In genomic region chr17:1267471-1267947, GRCh38 we compare ENCODE assay signal across 9 cellular contexts. TPM values are rescaled to one million over a fixed set of nuclear protein-coding genes. Genes with fewer than 3 reads are reported as not detected.
DNase-seq lines count a peak whose midpoint lies in the region; ATAC-seq and TF ChIP-seq lines count a peak whose summit lies in the region.
"Had no signal": no experiment of that assay in that cellular context is flagged by ENCODE, and none has a peak within 500 bp of the region (broad histone marks: within the 10 kb centered on the region; RNA-seq: fewer than 3 reads in every experiment).

No MANE protein-coding gene starts in this region.

- H3K4me3 ChIP-seq in GM12865 (ENCODE audit: low read depth, low read length) (peak overlapping the region; percentile 97), SJSA1 (peak overlapping the region; percentile 58), fibroblast of lung (replicated peaks in 1 of 4; ENCODE audit: control extremely low read depth in 1 of 4, insufficient read depth in 1 of 4, low read depth in 3 of 4, low read length in 4 of 4) (peak overlapping the region; percentile 63 to 83 (median 72))

- H3K27me3 ChIP-seq in SJSA1 (replicated peaks) (peaks cover 25% of the 10 kb centered on the region), fibroblast of lung (ENCODE audit: control insufficient read depth, insufficient read depth, low read length) (peaks cover 7% of the 10 kb centered on the region)

- H3K9me3 ChIP-seq in SJSA1 (replicated peaks), result no peaks in the 10 kb centered on the region
- no peaks in the 10 kb centered on the region for H3K9me3 ChIP-seq in fibroblast of lung (ENCODE audit: control insufficient read depth, insufficient read depth, low read depth, low read length)

- H3K4me1 ChIP-seq in SJSA1 (replicated peaks), result peaks cover 6% of the 10 kb centered on the region; the same call in 1 of the 2 replicates
- no peaks in the 10 kb centered on the region for H3K4me1 ChIP-seq in fibroblast of lung (ENCODE audit: control insufficient read depth, extremely low read depth, insufficient read depth, low read length)

- no peaks in the 10 kb centered on the region for H4K20me1 ChIP-seq in fibroblast of lung (ENCODE audit: control insufficient read depth, extremely low read depth, insufficient read depth, low read length)

- H3K36me3 ChIP-seq in SJSA1, result no peaks in the 10 kb centered on the region; the same call in 1 of the 2 replicates
- no peaks in the 10 kb centered on the region for H3K36me3 ChIP-seq in fibroblast of lung (ENCODE audit: control insufficient read depth, insufficient read depth, low read length)

- H3K27ac ChIP-seq in SJSA1 (peak overlapping the region; percentile 50), fibroblast of lung (ENCODE audit: insufficient read depth, low read length) (peak overlapping the region; percentile 57)

- peak overlapping the region; percentile 70 for H3K9ac ChIP-seq in fibroblast of lung (ENCODE audit: insufficient read depth, low read length)

- H3K79me2 ChIP-seq in fibroblast of lung (ENCODE audit: control insufficient read depth, insufficient read depth, low read length), result no peaks in the 10 kb centered on the region

- no peaks in the 10 kb centered on the region for H3K9me3 Mint-ChIP-seq in osteocyte (ENCODE audit: unreplicated experiment)

- H2AFZ ChIP-seq in fibroblast of lung (ENCODE audit: low read length), result peak overlapping the region; percentile 92

- DNase-seq in GM12865 (ENCODE audit: low read depth) (no peak), SJSA1 (ENCODE audit: low read depth in 1 of 2, low spot score in 2 of 2) (no peak), fibroblast of lung (ENCODE audit: low read depth in 2 of 2) (peak; percentile 12 to 33), osteocyte (ENCODE audit: extremely low spot score, unreplicated experiment) (no peak), NCI-H2196 treated with DMSO at 0.1 percent for 48 hours (lab: John Stamatoyannopoulos, UW; ENCODE audit: unreplicated experiment) (no peak)

- no peaks in the 10 kb centered on the region for H3K36me3 Mint-ChIP-seq in osteocyte (ENCODE audit: unreplicated experiment)

- TF ChIP-seq CTCF in GM12865 (IDR thresholded peaks at IDR 0.05; ENCODE audit: insufficient read depth, low read depth, low read length, missing control alignments), result no peak
- TF ChIP-seq CTCF in fibroblast of lung (conservative IDR thresholded peaks at IDR 0.05 in 1 of 2, IDR thresholded peaks at IDR 0.05 in 1 of 2; ENCODE audit: low read depth in 1 of 2, low read length in 2 of 2), result no peak
- no peak for TF ChIP-seq CTCF in osteocyte (IDR thresholded peaks at IDR 0.05)

- peak overlapping the region; percentile 79 for H3K27ac Mint-ChIP-seq in osteocyte (ENCODE audit: unreplicated experiment)

- H3K4me1 Mint-ChIP-seq in osteocyte (ENCODE audit: unreplicated experiment), result peaks cover 10% of the 10 kb centered on the region

- H3K4me2 ChIP-seq in fibroblast of lung (ENCODE audit: extremely low read depth, insufficient read depth, low read length), result peak overlapping the region; percentile 94

- ATAC-seq in HG02973 (IDR thresholded peaks at IDR 0.05; ENCODE audit: unreplicated experiment) (no peak), HG03045 (IDR thresholded peaks at IDR 0.05; ENCODE audit: unreplicated experiment) (no peak), HG02610 (IDR thresholded peaks at IDR 0.05; ENCODE audit: unreplicated experiment) (no peak)

- no peaks in the 10 kb centered on the region for H3K27me3 Mint-ChIP-seq in osteocyte (ENCODE audit: unreplicated experiment)

- H3K4me3 Mint-ChIP-seq in osteocyte (ENCODE audit: unreplicated experiment), result peak overlapping the region; percentile 71

RNA-seq across cellular contexts. Expression of gene BHLHA9, which starts 2.7 kb away (rescaled TPM):
- total RNA-seq in SJSA1 (2014; rRNA removed; shearing (Covaris generic)), result not detected in 2 replicates
- total RNA-seq in fibroblast of lung (not detected in 2 replicates), osteocyte (not detected in 2 replicates)
- not detected in 2 replicates for polyA plus RNA-seq in fibroblast of lung
- not detected in 2 replicates for polyA plus RNA-seq in fibroblast of lung (2012)
- polyA minus RNA-seq in fibroblast of lung (ENCODE audit: low replicate concordance), result not detected in 2 replicates
- total RNA-seq: SK-MEL-5 had no signal

RNA-seq across cellular contexts. Expression of gene TRARG1, which starts 12.0 kb away (rescaled TPM):
- total RNA-seq in SJSA1 (2014; rRNA removed; shearing (Covaris generic)), result not detected in 2 replicates
- not detected in 2 replicates for total RNA-seq in fibroblast of lung
- polyA plus RNA-seq in fibroblast of lung, result not detected in 2 replicates
- not detected in 2 replicates for polyA plus RNA-seq in fibroblast of lung (2012)
- not detected in 2 replicates for polyA minus RNA-seq in fibroblast of lung (ENCODE audit: low replicate concordance)
- not detected in 2 replicates for total RNA-seq in osteocyte
- total RNA-seq: SK-MEL-5 had no signal

Comparison
In these comparisons a context has a peak if more than half of its experiments do, and no peak if none do; other contexts are left out.
1. DNase-seq: peak in fibroblast of lung (2 of 2); none in GM12865 (single experiment), SJSA1 (0 of 2), osteocyte (single experiment) and NCI-H2196 treated with DMSO at 0.1 percent for 48 hours (single experiment).
2. Peak in every context shown above with its lines, with median percentiles within 50 percentile points of each other: H3K4me3 ChIP-seq.